ENCODE assay signal across 1 cellular context in genomic region chr7:114088541-114088940, GRCh38.
TF ChIP-seq lines count a peak whose summit lies in the region.

No MANE protein-coding gene starts in this region.

TF ChIP-seq in HEK293, 187 proteins besides CTCF, POLR2A, EP300 and RAD21 (continued from another document):
- peak; percentile 62 for TF ChIP-seq PRDM6 (tag by site-specific recombination; IDR thresholded peaks at IDR 0.05)
